8 cellular contexts compared by ENCODE assay signal in the genomic region with DNA sequence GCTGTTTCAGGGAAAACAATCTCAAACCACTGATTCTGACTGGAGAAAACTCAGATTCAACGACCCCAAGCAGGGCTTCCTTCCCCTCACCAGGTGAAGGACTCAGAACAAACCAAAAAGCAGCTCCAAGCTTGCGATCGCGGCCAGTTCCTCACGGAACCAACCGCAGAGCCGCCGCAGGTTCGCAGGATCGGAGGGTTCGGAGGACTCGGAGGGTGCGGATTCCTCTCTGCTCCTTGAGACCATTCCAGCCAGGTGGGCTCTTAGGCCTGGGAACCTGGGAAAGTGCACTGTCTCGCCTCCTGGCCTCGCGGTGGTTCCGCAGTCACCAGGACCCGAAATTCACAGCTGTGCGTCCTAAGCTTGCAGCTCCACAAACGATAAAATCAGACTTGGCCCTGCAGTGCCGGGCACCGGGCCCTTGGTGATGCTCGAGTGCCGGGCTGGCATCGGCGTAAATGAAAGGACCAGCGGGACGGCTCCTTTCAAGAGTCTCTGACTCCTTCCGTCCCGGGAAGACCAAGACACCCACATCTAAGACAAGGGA.
DNase-seq lines count a peak whose midpoint lies in the region; ATAC-seq, FAIRE-seq and TF ChIP-seq lines count a peak whose summit lies in the region.

No MANE protein-coding gene starts in this region.

- peak overlapping the region; percentile 98 for H3K4me3 Mint-ChIP-seq in activated naive CD8-positive, alpha-beta T cell treated with anti-CD3 and anti-CD28 coated beads, Interleukin-2, amount 10 ng/mL, durations not matched to agents 7 days and 5 days

- peak overlapping the region; percentile 77 for H4K12ac ChIP-seq in trophoblast cell (ENCODE audit: low read depth, low read length)

- H3K9ac ChIP-seq in trophoblast cell (ENCODE audit: low read length), result peak overlapping the region; percentile 83

- peak overlapping the region; percentile 83 for H2BK120ac ChIP-seq in trophoblast cell (ENCODE audit: insufficient read depth, low read length, poor library complexity)

- H3K27ac Mint-ChIP-seq in activated naive CD8-positive, alpha-beta T cell treated with anti-CD3 and anti-CD28 coated beads, Interleukin-2, amount 10 ng/mL, durations not matched to agents 7 days and 5 days, result peak overlapping the region; percentile 91

- peak; percentile 51 for TF ChIP-seq CTCF in LNCaP clone FGC (IDR thresholded peaks at IDR 0.05; ENCODE audit: control insufficient read depth, extremely low read depth, insufficient read depth)

- peak overlapping the region; percentile 30 for H4K8ac ChIP-seq in trophoblast cell (ENCODE audit: low read depth, low read length)

- H3K4me1 Mint-ChIP-seq in activated naive CD8-positive, alpha-beta T cell treated with anti-CD3 and anti-CD28 coated beads, Interleukin-2, amount 10 ng/mL, durations not matched to agents 7 days and 5 days, result peaks cover 8% of the 10 kb centered on the region

- peak overlapping the region; percentile 94 for H3K18ac ChIP-seq in trophoblast cell (ENCODE audit: low read length)

- no CpG with 5 or more reads among the region's 30 CpGs for WGBS in trophoblast cell (ENCODE audit: extremely low coverage, insufficient coverage, insufficient read length)

- peak overlapping the region; percentile 98 for H3K4me3 ChIP-seq in LNCaP clone FGC (ENCODE audit: low read depth, low read length)
- H3K4me3 ChIP-seq in trophoblast cell (ENCODE audit: low read depth, low read length), result peak overlapping the region; percentile 89

- peak; percentile 85 for ATAC-seq in SK-N-SH treated with all-trans-retinoic acid at 6 μM for 48 hours
- ATAC-seq in activated naive CD8-positive, alpha-beta T cell treated with anti-CD3 and anti-CD28 coated beads, Interleukin-2, amount 10 ng/mL, durations not matched to agents 7 days and 5 days (ENCODE audit: low read depth), result peak; percentile 84

- peak; percentile 51 for FAIRE-seq in G401.6 (lab: Jason Lieb, UNC)

- peak overlapping the region; percentile 29 for H3K27ac ChIP-seq in trophoblast cell (ENCODE audit: low read depth, low read length)

- H3K27me3 Mint-ChIP-seq in activated naive CD8-positive, alpha-beta T cell treated with anti-CD3 and anti-CD28 coated beads, Interleukin-2, amount 10 ng/mL, durations not matched to agents 7 days and 5 days, result peaks cover 36% of the 10 kb centered on the region

- H2BK5ac ChIP-seq in trophoblast cell (ENCODE audit: low read depth, low read length, poor library complexity), result peak overlapping the region; percentile 78

- H3K14ac ChIP-seq in trophoblast cell (ENCODE audit: low read length), result peak overlapping the region; percentile 98

- peaks cover 0 to 5% of the 10 kb centered on the region in 2 experiments for H3K4me1 ChIP-seq in trophoblast cell (ENCODE audit: control insufficient read depth in 1 of 2, insufficient read depth in 2 of 2, low read length in 2 of 2)

- H3K4me2 ChIP-seq in trophoblast cell (ENCODE audit: low read length), result peak overlapping the region; percentile 65

- peak overlapping the region; percentile 61 for H2AFZ ChIP-seq in trophoblast cell (ENCODE audit: insufficient read depth, low read length, poor library complexity)

- H3K23ac ChIP-seq in trophoblast cell (ENCODE audit: low read length), result no peak overlapping the region

- no peaks in the 10 kb centered on the region for H3K36me3 ChIP-seq in trophoblast cell (ENCODE audit: control insufficient read depth in 1 of 2, insufficient read depth in 2 of 2, low read length in 2 of 2)

- H3K27me3 ChIP-seq in trophoblast cell (ENCODE audit: insufficient read depth, low read length), result no peaks in the 10 kb centered on the region

- H3K79me1 ChIP-seq in trophoblast cell (ENCODE audit: low read length), result peaks cover 14% of the 10 kb centered on the region

- peak; percentile 72 for DNase-seq in GOT3 (lab: John Stamatoyannopoulos, UW)
- peak; percentile 84 for DNase-seq in LNCaP clone FGC (ENCODE audit: low read depth)
- DNase-seq in activated naive CD8-positive, alpha-beta T cell treated with anti-CD3 and anti-CD28 coated beads, Interleukin-2, amount 10 ng/mL, durations not matched to agents 7 days and 5 days, result peak; percentile 78
- peak; percentile 84 for DNase-seq in cardiac septum (ENCODE audit: low spot score)
- DNase-seq in trophoblast cell, result peak; percentile 89 to 93
- DNase-seq in ureter (ENCODE audit: low spot score), result peak; percentile 87

- intact Hi-C loops in cardiac septum (cut with DNase I), result loop anchor here (5.0 kb wide), 2 partner anchors 300 to 715 kb away; a partner anchor contains a TSS

- H3K9me3 ChIP-seq in trophoblast cell (ENCODE audit: insufficient read depth, low read depth, low read length), result no peaks in the 10 kb centered on the region

- peaks cover 5% of the 10 kb centered on the region for H3K79me2 ChIP-seq in trophoblast cell (ENCODE audit: control insufficient read depth, insufficient read depth, low read length, poor library complexity)

- H4K91ac ChIP-seq in trophoblast cell (ENCODE audit: low read depth, low read length), result peak overlapping the region; percentile 90

- H3K4ac ChIP-seq in trophoblast cell (ENCODE audit: low read depth, low read length), result peak overlapping the region; percentile 69

- POLR2A ChIA-PET in activated naive CD8-positive, alpha-beta T cell treated with anti-CD3 and anti-CD28 coated beads, Interleukin-2, amount 10 ng/mL, durations not matched to agents 7 days and 5 days (lab: Charles Lee), result interaction anchor here (0.7 to 2.4 kb wide), 19 partner anchors 10 to 905 kb away, joined by 3 to 20 read pairs (median 5); a partner anchor contains a TSS

- H3K36me3 Mint-ChIP-seq in activated naive CD8-positive, alpha-beta T cell treated with anti-CD3 and anti-CD28 coated beads, Interleukin-2, amount 10 ng/mL, durations not matched to agents 7 days and 5 days, result peaks cover 1% of the 10 kb centered on the region

- H3K9me3 Mint-ChIP-seq in activated naive CD8-positive, alpha-beta T cell treated with anti-CD3 and anti-CD28 coated beads, Interleukin-2, amount 10 ng/mL, durations not matched to agents 7 days and 5 days, result peaks cover 2% of the 10 kb centered on the region

- H2AK5ac ChIP-seq in trophoblast cell (ENCODE audit: low read length), result peak overlapping the region; percentile 64

- H2BK12ac ChIP-seq in trophoblast cell (ENCODE audit: low read length), result peak overlapping the region; percentile 10

TF ChIP-seq in SK-N-SH treated with all-trans-retinoic acid at 6 μM for 48 hours, 23 proteins besides CTCF, POLR2A, EP300 and RAD21 (continues in another document):
- TF ChIP-seq PPARA (CRISPR knock-in tag; IDR thresholded peaks at IDR 0.05; ENCODE audit: borderline replicate concordance) (no peak), ESRRG (CRISPR knock-in tag; IDR thresholded peaks at IDR 0.05) (no peak), SNAI2 (CRISPR knock-in tag; IDR thresholded peaks at IDR 0.05) (no peak), ZFP3 (CRISPR knock-in tag; IDR thresholded peaks at IDR 0.05) (no peak), ZNF70 (CRISPR knock-in tag; IDR thresholded peaks at IDR 0.05) (no peak), ZNF565 (CRISPR knock-in tag; conservative IDR thresholded peaks at IDR 0.05; ENCODE audit: low read depth) (no peak)
- TF ChIP-seq, protein P1, sequence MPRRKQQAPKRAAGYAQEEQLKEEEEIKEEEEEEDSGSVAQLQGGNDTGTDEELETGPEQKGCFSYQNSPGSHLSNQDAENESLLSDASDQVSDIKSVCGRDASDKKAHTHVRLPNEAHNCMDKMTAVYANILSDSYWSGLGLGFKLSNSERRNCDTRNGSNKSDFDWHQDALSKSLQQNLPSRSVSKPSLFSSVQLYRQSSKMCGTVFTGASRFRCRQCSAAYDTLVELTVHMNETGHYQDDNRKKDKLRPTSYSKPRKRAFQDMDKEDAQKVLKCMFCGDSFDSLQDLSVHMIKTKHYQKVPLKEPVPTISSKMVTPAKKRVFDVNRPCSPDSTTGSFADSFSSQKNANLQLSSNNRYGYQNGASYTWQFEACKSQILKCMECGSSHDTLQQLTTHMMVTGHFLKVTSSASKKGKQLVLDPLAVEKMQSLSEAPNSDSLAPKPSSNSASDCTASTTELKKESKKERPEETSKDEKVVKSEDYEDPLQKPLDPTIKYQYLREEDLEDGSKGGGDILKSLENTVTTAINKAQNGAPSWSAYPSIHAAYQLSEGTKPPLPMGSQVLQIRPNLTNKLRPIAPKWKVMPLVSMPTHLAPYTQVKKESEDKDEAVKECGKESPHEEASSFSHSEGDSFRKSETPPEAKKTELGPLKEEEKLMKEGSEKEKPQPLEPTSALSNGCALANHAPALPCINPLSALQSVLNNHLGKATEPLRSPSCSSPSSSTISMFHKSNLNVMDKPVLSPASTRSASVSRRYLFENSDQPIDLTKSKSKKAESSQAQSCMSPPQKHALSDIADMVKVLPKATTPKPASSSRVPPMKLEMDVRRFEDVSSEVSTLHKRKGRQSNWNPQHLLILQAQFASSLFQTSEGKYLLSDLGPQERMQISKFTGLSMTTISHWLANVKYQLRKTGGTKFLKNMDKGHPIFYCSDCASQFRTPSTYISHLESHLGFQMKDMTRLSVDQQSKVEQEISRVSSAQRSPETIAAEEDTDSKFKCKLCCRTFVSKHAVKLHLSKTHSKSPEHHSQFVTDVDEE (CRISPR knock-in tag; IDR thresholded peaks at IDR 0.05), result no peak
- TF ChIP-seq, protein P2, sequence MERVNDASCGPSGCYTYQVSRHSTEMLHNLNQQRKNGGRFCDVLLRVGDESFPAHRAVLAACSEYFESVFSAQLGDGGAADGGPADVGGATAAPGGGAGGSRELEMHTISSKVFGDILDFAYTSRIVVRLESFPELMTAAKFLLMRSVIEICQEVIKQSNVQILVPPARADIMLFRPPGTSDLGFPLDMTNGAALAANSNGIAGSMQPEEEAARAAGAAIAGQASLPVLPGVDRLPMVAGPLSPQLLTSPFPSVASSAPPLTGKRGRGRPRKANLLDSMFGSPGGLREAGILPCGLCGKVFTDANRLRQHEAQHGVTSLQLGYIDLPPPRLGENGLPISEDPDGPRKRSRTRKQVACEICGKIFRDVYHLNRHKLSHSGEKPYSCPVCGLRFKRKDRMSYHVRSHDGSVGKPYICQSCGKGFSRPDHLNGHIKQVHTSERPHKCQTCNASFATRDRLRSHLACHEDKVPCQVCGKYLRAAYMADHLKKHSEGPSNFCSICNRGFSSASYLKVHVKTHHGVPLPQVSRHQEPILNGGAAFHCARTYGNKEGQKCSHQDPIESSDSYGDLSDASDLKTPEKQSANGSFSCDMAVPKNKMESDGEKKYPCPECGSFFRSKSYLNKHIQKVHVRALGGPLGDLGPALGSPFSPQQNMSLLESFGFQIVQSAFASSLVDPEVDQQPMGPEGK (CRISPR knock-in tag; IDR thresholded peaks at IDR 0.05; ENCODE audit: borderline replicate concordance), result no peak

Comparison
In these comparisons a context has a peak if more than half of its experiments do, and no peak if none do; other contexts are left out.
1. Peak in every context shown above with its lines: DNase-seq, ATAC-seq, H3K4me3 ChIP-seq and H3K27ac ChIP-seq.